In genomic region chr10:96089116-96089515, GRCh38 we compare ENCODE assay signal across 2 cellular contexts.
TF ChIP-seq lines count a peak whose summit lies in the region.

No MANE protein-coding gene starts in this region.

TF ChIP-seq in HEK293, 187 proteins besides CTCF, POLR2A, EP300 and RAD21 (continued from another document):
- TF ChIP-seq TSHZ1 (tag by site-specific recombination; IDR thresholded peaks at IDR 0.05; ENCODE audit: borderline replicate concordance) (no peak), ZBTB20 (tag by site-specific recombination; IDR thresholded peaks at IDR 0.05) (no peak), AEBP2 (tag by site-specific recombination; IDR thresholded peaks at IDR 0.05; ENCODE audit: borderline replicate concordance) (no peak), ZNF426 (tag by site-specific recombination; IDR thresholded peaks at IDR 0.05) (no peak)

TF ChIP-seq in liver, 16 proteins besides CTCF, POLR2A, EP300 and RAD21 (continued from another document):
- TF ChIP-seq REST (IDR thresholded peaks at IDR 0.05) (no peak), HNF4A (conservative IDR thresholded peaks at IDR 0.05) (no peak), HNF4G (IDR thresholded peaks at IDR 0.05) (no peak), YY1 (IDR thresholded peaks at IDR 0.05) (no peak), FOXA2 (IDR thresholded peaks at IDR 0.05) (no peak), ZBTB33 (IDR thresholded peaks at IDR 0.05) (no peak), NR2F2 (IDR thresholded peaks at IDR 0.05) (no peak), FOXA1 (IDR thresholded peaks at IDR 0.05) (no peak), RXRA (IDR thresholded peaks at IDR 0.05) (no peak)
- TF ChIP-seq, protein P1, sequence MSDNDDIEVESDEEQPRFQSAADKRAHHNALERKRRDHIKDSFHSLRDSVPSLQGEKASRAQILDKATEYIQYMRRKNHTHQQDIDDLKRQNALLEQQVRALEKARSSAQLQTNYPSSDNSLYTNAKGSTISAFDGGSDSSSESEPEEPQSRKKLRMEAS (IDR thresholded peaks at IDR 0.05), result no peak
